In genomic region chr9:136565075-136565721, GRCh38 we compare ENCODE assay signal across 1 cellular context.
A peak's percentile ranks its signal among the peaks of the same experiment; 100 is the strongest.
TF ChIP-seq lines count a peak whose summit lies in the region.

No MANE protein-coding gene starts in this region.

TF ChIP-seq in GM12878, 131 proteins besides CTCF, POLR2A, EP300 and RAD21:
- 0 out of 2 replicates have a peak, but pooled peaks have one; percentile 16 for TF ChIP-seq IKZF1 (conservative IDR thresholded peaks at IDR 0.05)
- TF ChIP-seq, protein P1, sequence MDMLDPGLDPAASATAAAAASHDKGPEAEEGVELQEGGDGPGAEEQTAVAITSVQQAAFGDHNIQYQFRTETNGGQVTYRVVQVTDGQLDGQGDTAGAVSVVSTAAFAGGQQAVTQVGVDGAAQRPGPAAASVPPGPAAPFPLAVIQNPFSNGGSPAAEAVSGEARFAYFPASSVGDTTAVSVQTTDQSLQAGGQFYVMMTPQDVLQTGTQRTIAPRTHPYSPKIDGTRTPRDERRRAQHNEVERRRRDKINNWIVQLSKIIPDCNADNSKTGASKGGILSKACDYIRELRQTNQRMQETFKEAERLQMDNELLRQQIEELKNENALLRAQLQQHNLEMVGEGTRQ (IDR thresholded peaks at IDR 0.05; ENCODE audit: borderline replicate concordance, low read depth, low read length), result no peak
